1 cellular context compared by ENCODE assay signal in genomic region chr15:67732994-67733393, GRCh38.
TF ChIP-seq lines count a peak whose summit lies in the region.

No MANE protein-coding gene starts in this region.

TF ChIP-seq in GM23338, 12 proteins besides CTCF, POLR2A, EP300 and RAD21 (continued from another document):
- no peak for TF ChIP-seq ZNF462 (CRISPR knock-in tag; IDR thresholded peaks at IDR 0.05)
- TF ChIP-seq JUNB (IDR thresholded peaks at IDR 0.05; ENCODE audit: unreplicated experiment): no peak
- no peak for TF ChIP-seq REST (IDR thresholded peaks at IDR 0.05; ENCODE audit: unreplicated experiment)
- TF ChIP-seq ZNF331 (CRISPR knock-in tag; IDR thresholded peaks at IDR 0.05; ENCODE audit: low read depth): no peak
- TF ChIP-seq EZH2 (IDR thresholded peaks at IDR 0.05; ENCODE audit: low read depth, unreplicated experiment): no peak
